In genomic region chr12:40315375-40315774, GRCh38 we compare ENCODE assay signal across 2 cellular contexts.
A peak's percentile ranks its signal among the peaks of the same experiment; 100 is the strongest.
TF ChIP-seq lines count a peak whose summit lies in the region.

No MANE protein-coding gene starts in this region.

TF ChIP-seq in HepG2, 621 proteins besides CTCF, POLR2A, EP300 and RAD21:
- TF ChIP-seq ATF7 (IDR thresholded peaks at IDR 0.05) (peak; percentile 87), ATF7 (CRISPR knock-in tag; IDR thresholded peaks at IDR 0.05) (no peak), REST (IDR thresholded peaks at IDR 0.05; ENCODE audit: borderline replicate concordance in 1 of 2, low read depth in 1 of 2, low read length in 2 of 2) (no peak)
TF ChIP-seq in HepG2: peak in this region for 1.

TF ChIP-seq in GM12878, 131 proteins besides CTCF, POLR2A, EP300 and RAD21:
- TF ChIP-seq SIX5 (IDR thresholded peaks at IDR 0.05; ENCODE audit: low read depth, low read length, severe bottlenecking) (no peak), HSF1 (IDR thresholded peaks at IDR 0.05; ENCODE audit: low read depth, low read length) (no peak), ZBED1 (IDR thresholded peaks at IDR 0.05; ENCODE audit: borderline replicate concordance) (no peak), SIN3A (IDR thresholded peaks at IDR 0.05; ENCODE audit: low read depth, low read length) (no peak), MYC (IDR thresholded peaks at IDR 0.05; ENCODE audit: insufficient read depth, insufficient read length, insufficient replicate concordance, low read length, severe bottlenecking) (no peak), ATF7 (IDR thresholded peaks at IDR 0.05; ENCODE audit: low read depth) (peak; percentile 48; the same call in 1 of the 2 replicates)
